Comparison of ENCODE assay signal across 37 cellular contexts in genomic region chr16:54806961-54807360, GRCh38.
"Had no signal": no experiment of that assay in that cellular context is flagged by ENCODE, and none has a peak within 500 bp of the region (broad histone marks: within the 10 kb centered on the region; RNA-seq: fewer than 3 reads in every experiment).

No MANE protein-coding gene starts in this region.

- H3K27me3 ChIP-seq: adrenal gland, ascending aorta, body of pancreas, brain microvascular endothelial cell, breast epithelium, cardiac muscle cell had no signal

- H3K4me3 Mint-ChIP-seq: activated naive CD4-positive, alpha-beta T cell treated with anti-CD3 and anti-CD28 coated beads for 36 hours; activated naive CD4-positive, alpha-beta T cell treated with anti-CD3 and anti-CD28 coated beads, Interleukin-2, amount 10 ng/mL, durations not matched to agents 7 days and 5 days; activated naive CD4-positive, alpha-beta T cell treated with anti-CD3 and anti-CD28 coated beads, Interleukin-2, amount 50 U/mL, for 24 hours; activated naive CD8-positive, alpha-beta T cell; activated naive CD8-positive, alpha-beta T cell treated with anti-CD3 and anti-CD28 coated beads for 36 hours; activated naive CD8-positive, alpha-beta T cell treated with anti-CD3 and anti-CD28 coated beads, Interleukin-2, amount 10 ng/mL, durations not matched to agents 7 days and 5 days; activated naive CD8-positive, alpha-beta T cell treated with anti-CD3 and anti-CD28 coated beads, Interleukin-2, amount 50 U/mL, for 24 hours; activated T-cell treated with anti-CD3 and anti-CD28 coated beads, Interleukin-2, amount 50 U/mL, for 24 hours; activated T-cell treated with anti-CD3 and anti-CD28 coated beads, Interleukin-2, amount 50 U/mL, for 4 hours; activated T-cell treated with anti-CD3 and anti-CD28 coated beads, Interleukin-2, amount 50 U/mL, for 72 hours; activated T-helper 1 cell treated with anti-CD3 and anti-CD28 coated beads, Interleukin-12 subunit alpha, Interleukin-12 subunit beta, Interleukin-2, Interleukin-4 antibody, amounts not matched to agents 30 ng/mL and 10 ng/mL and 1 ng/mL, durations not matched to agents 14 hours and 24 hours and 36 hours; activated T-helper 17 cell treated with anti-CD3 and anti-CD28 coated beads, Interleukin-2, amount 50 U/mL, for 72 hours; central memory CD8-positive, alpha-beta T cell had no signal

- H3K27ac ChIP-seq: adrenal gland, ascending aorta, body of pancreas, brain microvascular endothelial cell, breast epithelium, cardiac muscle cell had no signal

- H3K27ac Mint-ChIP-seq: activated naive CD4-positive, alpha-beta T cell treated with anti-CD3 and anti-CD28 coated beads for 36 hours; activated naive CD4-positive, alpha-beta T cell treated with anti-CD3 and anti-CD28 coated beads, Interleukin-2, amount 10 ng/mL, durations not matched to agents 7 days and 5 days; activated naive CD4-positive, alpha-beta T cell treated with anti-CD3 and anti-CD28 coated beads, Interleukin-2, amount 50 U/mL, for 24 hours; activated naive CD4-positive, alpha-beta T cell treated with anti-CD3 and anti-CD28 coated beads, Interleukin-2, amount 50 U/mL, for 72 hours; activated naive CD8-positive, alpha-beta T cell; activated naive CD8-positive, alpha-beta T cell treated with anti-CD3 and anti-CD28 coated beads for 36 hours; activated naive CD8-positive, alpha-beta T cell treated with anti-CD3 and anti-CD28 coated beads, Interleukin-2, amount 10 ng/mL, durations not matched to agents 7 days and 5 days; activated naive CD8-positive, alpha-beta T cell treated with anti-CD3 and anti-CD28 coated beads, Interleukin-2, amount 50 U/mL, for 24 hours; activated T-cell treated with anti-CD3 and anti-CD28 coated beads, Interleukin-2, amount 50 U/mL, for 24 hours; activated T-cell treated with anti-CD3 and anti-CD28 coated beads, Interleukin-2, amount 50 U/mL, for 72 hours; activated T-helper 1 cell treated with anti-CD3 and anti-CD28 coated beads, Interleukin-12 subunit alpha, Interleukin-12 subunit beta, Interleukin-2, Interleukin-4 antibody, amounts not matched to agents 30 ng/mL and 10 ng/mL and 1 ng/mL, durations not matched to agents 14 hours and 24 hours and 36 hours; activated T-helper 17 cell treated with anti-CD3 and anti-CD28 coated beads, Interleukin-2, amount 50 U/mL, for 72 hours; activated T-helper 2 cell treated with anti-CD3 and anti-CD28 coated beads, Interferon-gamma antibody, Interleukin-2, Interleukin-4, amounts not matched to agents 10 μg/mL and 5 μg/mL and 100 μg/mL, durations not matched to agents 14 hours and 24 hours and 36 hours; brain had no signal

- H3K9me3 Mint-ChIP-seq: activated naive CD4-positive, alpha-beta T cell treated with anti-CD3 and anti-CD28 coated beads for 36 hours; activated naive CD4-positive, alpha-beta T cell treated with anti-CD3 and anti-CD28 coated beads, Interleukin-2, amount 10 ng/mL, durations not matched to agents 7 days and 5 days; activated naive CD4-positive, alpha-beta T cell treated with anti-CD3 and anti-CD28 coated beads, Interleukin-2, amount 50 U/mL, for 24 hours; activated naive CD8-positive, alpha-beta T cell treated with anti-CD3 and anti-CD28 coated beads for 36 hours; activated naive CD8-positive, alpha-beta T cell treated with anti-CD3 and anti-CD28 coated beads, Interleukin-2, amount 50 U/mL, for 24 hours; activated T-helper 1 cell treated with anti-CD3 and anti-CD28 coated beads, Interleukin-12 subunit alpha, Interleukin-12 subunit beta, Interleukin-2, Interleukin-4 antibody, amounts not matched to agents 30 ng/mL and 10 ng/mL and 1 ng/mL, durations not matched to agents 14 hours and 24 hours and 36 hours; central memory CD8-positive, alpha-beta T cell had no signal

- H3K9me3 ChIP-seq: adrenal gland, ascending aorta, body of pancreas, breast epithelium had no signal

- H3K27me3 Mint-ChIP-seq: activated naive CD4-positive, alpha-beta T cell treated with anti-CD3 and anti-CD28 coated beads, Interleukin-2, amount 10 ng/mL, durations not matched to agents 7 days and 5 days; activated naive CD4-positive, alpha-beta T cell treated with anti-CD3 and anti-CD28 coated beads, Interleukin-2, amount 50 U/mL, for 24 hours; activated naive CD8-positive, alpha-beta T cell treated with anti-CD3 and anti-CD28 coated beads, Interleukin-2, amount 50 U/mL, for 24 hours; central memory CD8-positive, alpha-beta T cell had no signal

- H3K36me3 ChIP-seq: adrenal gland, ascending aorta, brain microvascular endothelial cell, breast epithelium, cardiac muscle cell had no signal

- H3K4me1 Mint-ChIP-seq: activated naive CD4-positive, alpha-beta T cell treated with anti-CD3 and anti-CD28 coated beads, Interleukin-2, amount 10 ng/mL, durations not matched to agents 7 days and 5 days; activated naive CD4-positive, alpha-beta T cell treated with anti-CD3 and anti-CD28 coated beads, Interleukin-2, amount 50 U/mL, for 24 hours; activated naive CD8-positive, alpha-beta T cell treated with anti-CD3 and anti-CD28 coated beads for 36 hours; activated naive CD8-positive, alpha-beta T cell treated with anti-CD3 and anti-CD28 coated beads, Interleukin-2, amount 10 ng/mL, durations not matched to agents 7 days and 5 days; activated naive CD8-positive, alpha-beta T cell treated with anti-CD3 and anti-CD28 coated beads, Interleukin-2, amount 50 U/mL, for 24 hours; activated T-helper 17 cell treated with anti-CD3 and anti-CD28 coated beads, Interleukin-2, amount 50 U/mL, for 72 hours; central memory CD8-positive, alpha-beta T cell had no signal

- H3K4me3 ChIP-seq: adrenal gland, ascending aorta, body of pancreas, breast epithelium, cardiac muscle cell had no signal

- DNase-seq: activated effector memory CD4-positive, alpha-beta T cell treated with anti-CD3 and anti-CD28 coated beads, Interleukin-2, amount 50 U/mL, for 16 hours; activated effector memory CD4-positive, alpha-beta T cell treated with Interleukin-2 at 50 U/mL for 16 hours; activated gamma-delta T cell; activated gamma-delta T cell treated with Interleukin-2 at 50 U/mL for 16 hours; activated naive CD4-positive, alpha-beta T cell; activated naive CD4-positive, alpha-beta T cell treated with anti-CD3 and anti-CD28 coated beads for 36 hours; activated naive CD4-positive, alpha-beta T cell treated with anti-CD3 and anti-CD28 coated beads, Interleukin-2, amount 10 ng/mL, durations not matched to agents 7 days and 5 days; activated naive CD4-positive, alpha-beta T cell treated with anti-CD3 and anti-CD28 coated beads, Interleukin-2, amount 50 U/mL, for 16 hours; activated naive CD4-positive, alpha-beta T cell treated with Interleukin-2 at 50 U/mL for 16 hours; activated naive CD8-positive, alpha-beta T cell treated with anti-CD3 and anti-CD28 coated beads for 36 hours; activated naive CD8-positive, alpha-beta T cell treated with anti-CD3 and anti-CD28 coated beads, Interleukin-2, amount 10 ng/mL, durations not matched to agents 7 days and 5 days; activated naive CD8-positive, alpha-beta T cell treated with anti-CD3 and anti-CD28 coated beads, Interleukin-2, amount 50 U/mL, for 24 hours; activated T-cell treated with anti-CD3 and anti-CD28 coated beads, Interleukin-2, amount 50 U/mL, for 24 hours; activated T-cell treated with anti-CD3 and anti-CD28 coated beads, Interleukin-2, amount 50 U/mL, for 4 hours; activated T-cell treated with anti-CD3 and anti-CD28 coated beads, Interleukin-2, amount 50 U/mL, for 48 hours; activated T-cell treated with anti-CD3 and anti-CD28 coated beads, Interleukin-2, amount 50 U/mL, for 72 hours; adrenal gland; amniotic stem cell; amygdala; anterior cingulate cortex; aorta; body of pancreas; brain microvascular endothelial cell; caudate nucleus; central memory CD4-positive, alpha-beta T cell; cerebellar nuclear complex had no signal

- H3K36me3 Mint-ChIP-seq: activated naive CD4-positive, alpha-beta T cell treated with anti-CD3 and anti-CD28 coated beads, Interleukin-2, amount 10 ng/mL, durations not matched to agents 7 days and 5 days; activated naive CD4-positive, alpha-beta T cell treated with anti-CD3 and anti-CD28 coated beads, Interleukin-2, amount 50 U/mL, for 24 hours; activated naive CD4-positive, alpha-beta T cell treated with anti-CD3 and anti-CD28 coated beads, Interleukin-2, amount 50 U/mL, for 72 hours; activated naive CD8-positive, alpha-beta T cell; activated naive CD8-positive, alpha-beta T cell treated with anti-CD3 and anti-CD28 coated beads for 36 hours; activated naive CD8-positive, alpha-beta T cell treated with anti-CD3 and anti-CD28 coated beads, Interleukin-2, amount 10 ng/mL, durations not matched to agents 7 days and 5 days; brain had no signal

- H3K4me1 ChIP-seq: adrenal gland, body of pancreas, breast epithelium had no signal

- ATAC-seq: activated naive CD4-positive, alpha-beta T cell treated with anti-CD3 and anti-CD28 coated beads, Interleukin-2, amount 50 U/mL, for 72 hours; activated naive CD8-positive, alpha-beta T cell treated with anti-CD3 and anti-CD28 coated beads, Interleukin-2, amount 50 U/mL, for 24 hours; activated T-cell treated with anti-CD3 and anti-CD28 coated beads, Interleukin-2, amount 50 U/mL, for 4 hours; activated T-cell treated with anti-CD3 and anti-CD28 coated beads, Interleukin-2, amount 50 U/mL, for 72 hours; activated T-helper 17 cell treated with anti-CD3 and anti-CD28 coated beads, Interleukin-2, amount 50 U/mL, for 72 hours; body of pancreas had no signal
